2 cellular contexts compared by ENCODE assay signal in genomic region chr19:6378036-6378435, GRCh38.
TF ChIP-seq lines count a peak whose summit lies in the region.

No MANE protein-coding gene starts in this region.

TF ChIP-seq in SK-N-SH treated with all-trans-retinoic acid at 6 μM for 48 hours, 23 proteins besides CTCF, POLR2A, EP300 and RAD21 (continued from another document):
- no peak for TF ChIP-seq TSHZ2 (CRISPR knock-in tag; IDR thresholded peaks at IDR 0.05)
- TF ChIP-seq ZFP3 (CRISPR knock-in tag; IDR thresholded peaks at IDR 0.05), result no peak
- TF ChIP-seq ISL1 (CRISPR knock-in tag; IDR thresholded peaks at IDR 0.05), result no peak
- no peak for TF ChIP-seq CREB5 (CRISPR knock-in tag; IDR thresholded peaks at IDR 0.05; ENCODE audit: low read depth)
- no peak for TF ChIP-seq ESRRG (CRISPR knock-in tag; IDR thresholded peaks at IDR 0.05)
- TF ChIP-seq ZC3H10 (CRISPR knock-in tag; IDR thresholded peaks at IDR 0.05), result no peak
- TF ChIP-seq OSR1 (CRISPR knock-in tag; IDR thresholded peaks at IDR 0.05), result no peak
- no peak for TF ChIP-seq GLIS3 (CRISPR knock-in tag; IDR thresholded peaks at IDR 0.05)
- no peak for TF ChIP-seq TCF4 (CRISPR knock-in tag; IDR thresholded peaks at IDR 0.05; ENCODE audit: borderline replicate concordance)

TF ChIP-seq in SK-N-SH, 30 proteins besides CTCF, POLR2A, EP300 and RAD21 (continued from another document):
- TF ChIP-seq REST (IDR thresholded peaks at IDR 0.05; ENCODE audit: low read depth, low read length) (no peak), FOSL2 (IDR thresholded peaks at IDR 0.05; ENCODE audit: borderline replicate concordance, low read depth) (no peak), NFIC (IDR thresholded peaks at IDR 0.05; ENCODE audit: borderline replicate concordance) (no peak), CHD2 (IDR thresholded peaks at IDR 0.05; ENCODE audit: low read length, partially characterized antibody) (no peak), FOXM1 (IDR thresholded peaks at IDR 0.05; ENCODE audit: low read depth) (no peak), GATA2 (CRISPR knock-in tag; IDR thresholded peaks at IDR 0.05) (no peak), EZH2phosphoT487 (IDR thresholded peaks at IDR 0.05; ENCODE audit: borderline replicate concordance, low read depth) (no peak), IRF3 (IDR thresholded peaks at IDR 0.05; ENCODE audit: low read depth, low read length) (no peak)
